In genomic region chr5:172642046-172642409, GRCh38 we compare ENCODE assay signal across 9 cellular contexts. TPM values are rescaled to one million over a fixed set of nuclear protein-coding genes. Genes with fewer than 3 reads are reported as not detected.
A peak's percentile ranks its signal among the peaks of the same experiment; 100 is the strongest.
DNase-seq lines count a peak whose midpoint lies in the region; ATAC-seq and TF ChIP-seq lines count a peak whose summit lies in the region.
"Had no signal": no experiment of that assay in that cellular context is flagged by ENCODE, and none has a peak within 500 bp of the region (broad histone marks: within the 10 kb centered on the region; RNA-seq: fewer than 3 reads in every experiment).

No MANE protein-coding gene starts in this region.

- no peak for ATAC-seq in activated naive CD8-positive, alpha-beta T cell treated with anti-CD3 and anti-CD28 coated beads, Interleukin-2, amount 50 U/mL, for 24 hours
- ATAC-seq in HG03571 (IDR thresholded peaks at IDR 0.05; ENCODE audit: unreplicated experiment) = no peak

- H3K4me1 ChIP-seq in mesodermal cell (ENCODE audit: control insufficient read depth, insufficient read depth, low read length, poor library complexity, severe bottlenecking) = peaks cover 17% of the 10 kb centered on the region

- H3K9me3 ChIP-seq in mesodermal cell (ENCODE audit: control insufficient read depth, low read length) = no peaks in the 10 kb centered on the region

- peaks cover 28% of the 10 kb centered on the region for H3K27me3 Mint-ChIP-seq in activated naive CD8-positive, alpha-beta T cell
- peaks cover 37% of the 10 kb centered on the region for H3K27me3 Mint-ChIP-seq in activated naive CD8-positive, alpha-beta T cell treated with anti-CD3 and anti-CD28 coated beads, Interleukin-2, amount 50 U/mL, for 24 hours
- H3K27me3 Mint-ChIP-seq in brain = peaks cover 14% of the 10 kb centered on the region
- peaks cover 43% of the 10 kb centered on the region for H3K27me3 Mint-ChIP-seq in type B pancreatic cell

- H3K4me1 Mint-ChIP-seq in activated naive CD8-positive, alpha-beta T cell (ENCODE audit: low read depth) = peaks cover 7% of the 10 kb centered on the region
- H3K4me1 Mint-ChIP-seq in activated naive CD8-positive, alpha-beta T cell treated with anti-CD3 and anti-CD28 coated beads, Interleukin-2, amount 50 U/mL, for 24 hours = no peaks in the 10 kb centered on the region
- H3K4me1 Mint-ChIP-seq in brain (peaks cover 60% of the 10 kb centered on the region), type B pancreatic cell (ENCODE audit: unreplicated experiment) (peaks cover 23% of the 10 kb centered on the region)

- peak overlapping the region; percentile 83 for H3K4me3 ChIP-seq in mesodermal cell (ENCODE audit: extremely low read depth, insufficient read depth, low read length, poor library complexity, severe bottlenecking)

- H3K36me3 Mint-ChIP-seq in activated naive CD8-positive, alpha-beta T cell = no peaks in the 10 kb centered on the region
- H3K36me3 Mint-ChIP-seq in activated naive CD8-positive, alpha-beta T cell treated with anti-CD3 and anti-CD28 coated beads, Interleukin-2, amount 50 U/mL, for 24 hours (ENCODE audit: low read depth) = no peaks in the 10 kb centered on the region
- H3K36me3 Mint-ChIP-seq in brain (peaks cover 3% of the 10 kb centered on the region), type B pancreatic cell (no peaks in the 10 kb centered on the region)

- peak overlapping the region; percentile 32 for H3K4me3 Mint-ChIP-seq in activated naive CD8-positive, alpha-beta T cell
- H3K4me3 Mint-ChIP-seq in activated naive CD8-positive, alpha-beta T cell treated with anti-CD3 and anti-CD28 coated beads, Interleukin-2, amount 50 U/mL, for 24 hours = no peak overlapping the region
- peak overlapping the region; percentile 69 to 92 (median 78) for H3K4me3 Mint-ChIP-seq in brain
- H3K4me3 Mint-ChIP-seq in type B pancreatic cell = peak overlapping the region; percentile 78

- no peaks in the 10 kb centered on the region for H3K9me3 Mint-ChIP-seq in activated naive CD8-positive, alpha-beta T cell (ENCODE audit: low read depth)
- H3K9me3 Mint-ChIP-seq in activated naive CD8-positive, alpha-beta T cell treated with anti-CD3 and anti-CD28 coated beads, Interleukin-2, amount 50 U/mL, for 24 hours = no peaks in the 10 kb centered on the region
- H3K9me3 Mint-ChIP-seq in brain = peaks cover 0 to 7% (median 0%) of the 10 kb centered on the region in 5 experiments
- H3K9me3 Mint-ChIP-seq in type B pancreatic cell = no peaks in the 10 kb centered on the region

- TF ChIP-seq CTCF in brain (conservative IDR thresholded peaks at IDR 0.05) = peak in 1 of 2 experiments; percentile 20
- TF ChIP-seq CTCF in type B pancreatic cell (conservative IDR thresholded peaks at IDR 0.05) = no peak

- WGBS in mesodermal cell (ENCODE audit: insufficient coverage in 2 of 2), 2 experiments = 22 to 42% methylated on average over 8 to 10 of the region's 14 CpGs

- H3K27ac Mint-ChIP-seq in activated naive CD8-positive, alpha-beta T cell = no peak overlapping the region
- no peak overlapping the region for H3K27ac Mint-ChIP-seq in activated naive CD8-positive, alpha-beta T cell treated with anti-CD3 and anti-CD28 coated beads, Interleukin-2, amount 50 U/mL, for 24 hours
- peak overlapping the region in 4 of 5 experiments; percentile 21 to 95 (median 70) for H3K27ac Mint-ChIP-seq in brain
- H3K27ac Mint-ChIP-seq in type B pancreatic cell = no peak overlapping the region

- H3K27ac ChIP-seq in mesodermal cell (ENCODE audit: low read depth, low read length, severe bottlenecking) = no peak overlapping the region

- no peak for DNase-seq in activated naive CD8-positive, alpha-beta T cell treated with anti-CD3 and anti-CD28 coated beads, Interleukin-2, amount 50 U/mL, for 24 hours
- no peak for DNase-seq in type B pancreatic cell (ENCODE audit: extremely low spot score, unreplicated experiment)
- DNase-seq in NCI-H1930 (lab: John Stamatoyannopoulos, UW) = no peak
- no peak for DNase-seq in foreskin melanocyte
- DNase-seq: GF-D8 had no signal

- peaks cover 16% of the 10 kb centered on the region for H3K36me3 ChIP-seq in mesodermal cell (ENCODE audit: control insufficient read depth, insufficient read depth, low read length)

RNA-seq across cellular contexts. Expression of gene NEURL1B, which starts 1.0 kb away (rescaled TPM):
- 40.1 TPM for polyA plus RNA-seq in brain (ENCODE audit: insufficient read depth, low read depth, low replicate concordance)
- 13.9 TPM for polyA plus RNA-seq in mesodermal cell (2013, experiment 1 of 2)
- polyA plus RNA-seq in mesodermal cell (2013, experiment 2 of 2) = 12.6 TPM
- 6.2 and 7.6 TPM in 2 replicates for total RNA-seq in type B pancreatic cell (ENCODE audit: low replicate concordance)

Comparison
In these comparisons a context has a peak if more than half of its experiments do, and no peak if none do; other contexts are left out.
1. H3K27ac Mint-ChIP-seq: peak in brain (4 of 5); none in activated naive CD8-positive, alpha-beta T cell (single experiment), activated naive CD8-positive, alpha-beta T cell treated with anti-CD3 and anti-CD28 coated beads, Interleukin-2, amount 50 U/mL, for 24 hours (single experiment) and type B pancreatic cell (single experiment).